Comparison of ENCODE assay signal across 15 cellular contexts in genomic region chr2:226558418-226558817, GRCh38.
A peak's percentile ranks its signal among the peaks of the same experiment; 100 is the strongest.
DNase-seq lines count a peak whose midpoint lies in the region; ATAC-seq and TF ChIP-seq lines count a peak whose summit lies in the region.
"Had no signal": no experiment of that assay in that cellular context is flagged by ENCODE, and none has a peak within 500 bp of the region (broad histone marks: within the 10 kb centered on the region; RNA-seq: fewer than 3 reads in every experiment).

No MANE protein-coding gene starts in this region.

- H3K9me2 ChIP-seq in SK-N-SH: no peaks in the 10 kb centered on the region

- H3K4me1 ChIP-seq in SK-N-SH (ENCODE audit: control insufficient read depth in 1 of 2, insufficient read depth in 2 of 2, low read depth in 1 of 2, low read length in 1 of 2) (no peaks in the 10 kb centered on the region; a peak in 1 of 4 replicates), heart left ventricle (peaks cover 0 to 9% (median 0%) of the 10 kb centered on the region in 12 donors), left ventricle myocardium inferior (peaks cover 15% of the 10 kb centered on the region)
- H3K4me1 ChIP-seq: BLaER1 had no signal

- no peaks in the 10 kb centered on the region for H4K20me1 ChIP-seq in SK-N-SH (ENCODE audit: insufficient read depth)
- H4K20me1 ChIP-seq: BLaER1 had no signal

- no peak; the same call in 2 of the 3 replicates for ATAC-seq in SK-N-SH treated with all-trans-retinoic acid at 6 μM for 48 hours
- peak; percentile 42 to 84 (median 78) for ATAC-seq in heart left ventricle
- peak; percentile 86 for ATAC-seq in left ventricle myocardium superior
- ATAC-seq: GM23338 had no signal

- TF ChIP-seq CTCF in SK-N-SH (IDR thresholded peaks at IDR 0.05): no peak
- no peak for TF ChIP-seq CTCF in heart left ventricle (IDR thresholded peaks at IDR 0.05)
- TF ChIP-seq CTCF in left ventricle myocardium inferior (IDR thresholded peaks at IDR 0.05; ENCODE audit: borderline replicate concordance): no peak

- TF ChIP-seq EP300 in SK-N-SH (IDR thresholded peaks at IDR 0.05; ENCODE audit: borderline replicate concordance in 1 of 2, low read depth in 1 of 2, low read length in 1 of 2): no peak

- intact Hi-C loops in heart left ventricle (cut with DNase I) (loop anchor here in 2 of 10 donors (5.0 to 10.0 kb wide), 2 partner anchors 236 to 239 kb away; partner anchors contain the start of gene IRS1 (in 2 of the 2)), left ventricle myocardium inferior (cut with micrococcal nuclease) (no loop called here), left ventricle myocardium superior (cut with micrococcal nuclease) (no loop called here)

- DNase-seq in SK-N-SH (no peak), heart left ventricle (no peak), left ventricle myocardium inferior (no peak), left ventricle myocardium superior (no peak), dermis blood vessel endothelial cell (no peak), T-helper 9 cell (no peak)
- DNase-seq: 8988T; CD4-positive, alpha-beta memory T cell; DMS79 treated with DMSO at 0.1 percent for 48 hours; GF-D8; HCEC 1CT had no signal

- H3K79me2 ChIP-seq in SK-N-SH (ENCODE audit: insufficient read depth): no peaks in the 10 kb centered on the region

- POLR2A ChIA-PET in SK-N-SH (lab: Yijun Ruan, JAX): no interaction called here

- no peak overlapping the region for H2AFZ ChIP-seq in SK-N-SH (ENCODE audit: low read depth)
- H2AFZ ChIP-seq: GM23338 had no signal

- H3K9ac ChIP-seq in SK-N-SH: no peak overlapping the region
- H3K9ac ChIP-seq: BLaER1 had no signal

- TF ChIP-seq RAD21 in SK-N-SH (IDR thresholded peaks at IDR 0.05; ENCODE audit: low read length): no peak

- H3K27me3 ChIP-seq in SK-N-SH (ENCODE audit: insufficient read depth): no peaks in the 10 kb centered on the region
- H3K27me3 ChIP-seq in heart left ventricle: peaks cover 0 to 5% (median 0%) of the 10 kb centered on the region in 9 donors
- no peaks in the 10 kb centered on the region for H3K27me3 ChIP-seq in left ventricle myocardium inferior (ENCODE audit: low read depth)
- H3K27me3 ChIP-seq: BLaER1 had no signal

- H3K27ac ChIP-seq in SK-N-SH (ENCODE audit: low read depth in 2 of 2, low read length in 1 of 2) (no peak overlapping the region), heart left ventricle (no peak overlapping the region), left ventricle myocardium inferior (replicated peaks) (no peak overlapping the region)
- H3K27ac ChIP-seq: BLaER1, HL-60 had no signal

- no peaks in the 10 kb centered on the region for H3F3A ChIP-seq in SK-N-SH (replicated peaks; ENCODE audit: insufficient read depth)

- 48% methylated on average over 5 of the region's 5 CpGs for WGBS in SK-N-SH (ENCODE audit: low lambda C conversion rate)
- WGBS in heart left ventricle, 4 donors: 30 to 38% (median 35%) methylated on average over 5 of the region's 5 CpGs

- no peak for TF ChIP-seq POLR2A in heart left ventricle (IDR thresholded peaks at IDR 0.05)

- H3K9me3 ChIP-seq in SK-N-SH (no peaks in the 10 kb centered on the region), heart left ventricle (no peaks in the 10 kb centered on the region), left ventricle myocardium inferior (replicated peaks) (no peaks in the 10 kb centered on the region)
- H3K9me3 ChIP-seq: BLaER1 had no signal

- no peak overlapping the region for H3K4me3 ChIP-seq in SK-N-SH (ENCODE audit: low read depth in 2 of 2, low read length in 1 of 2)
- H3K4me3 ChIP-seq in heart left ventricle: no peak overlapping the region
- H3K4me3 ChIP-seq in left ventricle myocardium inferior: no peak overlapping the region
- H3K4me3 ChIP-seq: BLaER1, GM23338 had no signal

- no peak overlapping the region for H3K4me2 ChIP-seq in SK-N-SH
- H3K4me2 ChIP-seq: BLaER1, GM23338 had no signal

- CTCF ChIA-PET in SK-N-SH (lab: Yijun Ruan, JAX): no interaction called here

- no peaks in the 10 kb centered on the region for H3K36me3 ChIP-seq in SK-N-SH (replicated peaks in 1 of 2; ENCODE audit: control insufficient read depth in 1 of 2, insufficient read depth in 2 of 2, low read length in 1 of 2)
- H3K36me3 ChIP-seq in heart left ventricle: no peaks in the 10 kb centered on the region
- H3K36me3 ChIP-seq in left ventricle myocardium inferior: no peaks in the 10 kb centered on the region
- H3K36me3 ChIP-seq: BLaER1 had no signal

TF ChIP-seq in SK-N-SH, 30 proteins besides CTCF, POLR2A, EP300 and RAD21 (continues in another document):
- TF ChIP-seq MAX (IDR thresholded peaks at IDR 0.05; ENCODE audit: low read depth): no peak
- no peak for TF ChIP-seq REST (IDR thresholded peaks at IDR 0.05; ENCODE audit: low read depth, low read length)

TF ChIP-seq in SK-N-SH treated with all-trans-retinoic acid at 6 μM for 48 hours, 23 proteins besides CTCF, POLR2A, EP300 and RAD21:
- no peak for TF ChIP-seq PPARA (CRISPR knock-in tag; IDR thresholded peaks at IDR 0.05; ENCODE audit: borderline replicate concordance)
- TF ChIP-seq CREB5 (CRISPR knock-in tag; IDR thresholded peaks at IDR 0.05; ENCODE audit: low read depth): no peak
- TF ChIP-seq CSDC2 (CRISPR knock-in tag; IDR thresholded peaks at IDR 0.05): no peak
